ENCODE assay signal across 8 cellular contexts in genomic region chr13:23321534-23322241, GRCh38.
A peak's percentile ranks its signal among the peaks of the same experiment; 100 is the strongest.
DNase-seq lines count a peak whose midpoint lies in the region; ATAC-seq and TF ChIP-seq lines count a peak whose summit lies in the region.

No MANE protein-coding gene starts in this region.

- no peak overlapping the region for H3K4me3 ChIP-seq in lower leg skin (ENCODE audit: low read depth, poor library complexity, severe bottlenecking)

- TF ChIP-seq CTCF in lower leg skin (IDR thresholded peaks at IDR 0.05), result no peak

- no peak for TF ChIP-seq POLR2A in lower leg skin (IDR thresholded peaks at IDR 0.05)

- DNase-seq in DMS53 (lab: John Stamatoyannopoulos, UW), result peak; percentile 75
- DNase-seq in amniotic stem cell (lab: John Stamatoyannopoulos, UW), result peak; percentile 87
- peak; percentile 47 to 91 for DNase-seq in lower leg skin (ENCODE audit: low spot score in 2 of 2)
- DNase-seq in stimulated activated CD8-positive, alpha-beta memory T cell treated with anti-CD3 and anti-CD28 coated beads, Interleukin-4, amount 100 ng/mL, for 48 hours, result no peak
- DNase-seq in DMS79 treated with DMSO at 0.1 percent for 48 hours (lab: John Stamatoyannopoulos, UW), result no peak
- DNase-seq in activated CD8-positive, alpha-beta memory T cell treated with anti-CD3 and anti-CD28 coated beads for 24 hours, result no peak

- peak; percentile 81 for ATAC-seq in GM19467 (IDR thresholded peaks at IDR 0.05; ENCODE audit: unreplicated experiment)
- ATAC-seq in HG03460 (IDR thresholded peaks at IDR 0.05; ENCODE audit: unreplicated experiment), result peak; percentile 87

- intact Hi-C loops in lower leg skin (cut with DNase I; ENCODE audit: low total_unique reads), result no loop called here

- 39 to 40% methylated on average over 6 of the region's 6 CpGs for WGBS in lower leg skin, 2 donors

Comparison
In these comparisons a context has a peak if more than half of its experiments do, and no peak if none do; other contexts are left out.
1. DNase-seq: peak in DMS53 (single experiment), amniotic stem cell (single experiment) and lower leg skin (2 of 2); none in stimulated activated CD8-positive, alpha-beta memory T cell treated with anti-CD3 and anti-CD28 coated beads, Interleukin-4, amount 100 ng/mL, for 48 hours (single experiment), DMS79 treated with DMSO at 0.1 percent for 48 hours (single experiment) and activated CD8-positive, alpha-beta memory T cell treated with anti-CD3 and anti-CD28 coated beads for 24 hours (single experiment).